Comparison of ENCODE assay signal across 16 cellular contexts in the genomic region with DNA sequence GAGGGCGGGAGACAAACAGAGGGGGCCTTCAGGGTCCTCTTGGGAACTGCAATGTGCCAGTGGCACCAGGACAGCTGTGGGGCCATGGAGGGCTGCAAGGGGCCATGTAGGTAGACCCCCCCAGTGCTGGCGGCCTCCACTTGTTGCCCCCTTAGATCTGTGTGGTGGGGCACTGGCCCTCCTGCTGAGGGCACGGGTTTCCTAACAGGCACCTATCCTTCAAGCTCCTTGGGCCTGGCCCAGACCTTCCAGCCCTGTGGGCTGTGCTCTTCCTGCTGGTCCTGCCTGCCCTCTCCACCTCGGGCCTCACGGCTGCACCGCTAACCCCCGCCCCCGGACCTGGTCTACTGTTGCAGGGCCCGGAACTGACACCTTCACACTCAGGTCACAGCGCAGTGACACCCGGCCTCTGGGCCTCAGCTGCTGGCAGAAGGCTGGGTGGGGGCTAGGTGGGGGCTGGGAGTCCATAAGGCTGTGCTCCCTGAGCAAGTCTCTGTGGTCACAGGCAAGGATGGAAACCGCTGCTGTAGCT. TPM values are rescaled to one million over a fixed set of nuclear protein-coding genes. Genes with fewer than 3 reads are reported as not detected.
DNase-seq lines count a peak whose midpoint lies in the region; ATAC-seq, FAIRE-seq and TF ChIP-seq lines count a peak whose summit lies in the region.
"Had no signal": no experiment of that assay in that cellular context is flagged by ENCODE, and none has a peak within 500 bp of the region (broad histone marks: within the 10 kb centered on the region; RNA-seq: fewer than 3 reads in every experiment).

No MANE protein-coding gene starts in this region.

- POLR2A ChIA-PET in CD8-positive, alpha-beta memory T cell (lab: Charles Lee): no interaction called here

- no peak overlapping the region for H2AFZ ChIP-seq in osteoblast (ENCODE audit: low read length)
- H2AFZ ChIP-seq: parathyroid adenoma had no signal

- ATAC-seq in HG03175 (IDR thresholded peaks at IDR 0.05; ENCODE audit: unreplicated experiment): peak; percentile 43
- ATAC-seq in left ventricle myocardium superior: no peak
- no peak for ATAC-seq in HG03520 (IDR thresholded peaks at IDR 0.05; ENCODE audit: unreplicated experiment)

- H3K4me1 Mint-ChIP-seq in CD8-positive, alpha-beta memory T cell: peaks cover 15 to 63% (median 24%) of the 10 kb centered on the region in 3 donors

- no peaks in the 10 kb centered on the region for H3K79me2 ChIP-seq in osteoblast (ENCODE audit: insufficient read depth, low read length)
- H3K79me2 ChIP-seq: parathyroid adenoma had no signal

- H3K36me3 Mint-ChIP-seq in CD8-positive, alpha-beta memory T cell: no peaks in the 10 kb centered on the region
- H3K36me3 Mint-ChIP-seq: brain had no signal

- no peak for TF ChIP-seq POLR2A in erythroblast (IDR thresholded peaks at IDR 0.05; ENCODE audit: low read length)

- intact Hi-C loops in left ventricle myocardium superior (cut with micrococcal nuclease): no loop called here

- no peak for TF ChIP-seq CTCF in osteoblast (IDR thresholded peaks at IDR 0.05; ENCODE audit: extremely low read depth, low read depth, low read length)

- no peaks in the 10 kb centered on the region for H3K9me3 ChIP-seq in CD8-positive, alpha-beta memory T cell (ENCODE audit: low read length)
- H3K9me3 ChIP-seq in osteoblast (ENCODE audit: low read depth, low read length): no peaks in the 10 kb centered on the region

- no peak for FAIRE-seq in frontal cortex (lab: Jason Lieb, UNC)

- DNase-seq in CD8-positive, alpha-beta memory T cell: peak in 4 of 5 donors; percentile 29 to 64 (median 36)
- DNase-seq in left ventricle myocardium superior (peak; percentile 37), osteoblast (ENCODE audit: insufficient read length, low spot score, missing footprints) (peak; percentile 71), erythroblast (lab: John Stamatoyannopoulos, UW) (no peak), frontal cortex (ENCODE audit: low spot score in 2 of 2) (no peak)
- DNase-seq in stimulated activated naive CD4-positive, alpha-beta T cell treated with Interleukin-2 at 50 U/mL for 16 hours (lab: John Stamatoyannopoulos, UW): no peak
- DNase-seq: activated CD4-positive, alpha-beta T cell treated with anti-CD3 and anti-CD28 coated beads, Interleukin-2, amount 50 U/mL, for 1 hour; activated naive CD4-positive, alpha-beta T cell; DND-41; mesenchymal stem cell; NCI-H82 had no signal

- no peaks in the 10 kb centered on the region for H3K9me3 Mint-ChIP-seq in CD8-positive, alpha-beta memory T cell

- H3K27ac Mint-ChIP-seq in CD8-positive, alpha-beta memory T cell: peak overlapping the region; percentile 37 to 85 (median 76)
- H3K27ac Mint-ChIP-seq: B cell, brain had no signal

- H3K27me3 ChIP-seq in CD8-positive, alpha-beta memory T cell (ENCODE audit: insufficient read depth, low read length, poor library complexity, severe bottlenecking): no peaks in the 10 kb centered on the region
- H3K27me3 ChIP-seq in osteoblast (ENCODE audit: insufficient read depth, low read length): no peaks in the 10 kb centered on the region

- no peaks in the 10 kb centered on the region for H3K36me3 ChIP-seq in CD8-positive, alpha-beta memory T cell (ENCODE audit: insufficient read depth, low read length)
- H3K36me3 ChIP-seq in osteoblast (ENCODE audit: insufficient read depth, low read length): no peaks in the 10 kb centered on the region

- CTCF ChIA-PET in CD8-positive, alpha-beta memory T cell (lab: Charles Lee): interaction anchor here (0.7 to 4.1 kb wide), 10 partner anchors 11 to 114 kb away, joined by 3 to 37 read pairs (median 6); no protein-coding TSS in a partner anchor

- no peak overlapping the region for H3K4me3 ChIP-seq in CD8-positive, alpha-beta memory T cell (ENCODE audit: low read length)
- no peak overlapping the region for H3K4me3 ChIP-seq in osteoblast (ENCODE audit: insufficient read depth, low read length)

- no peak overlapping the region for H3K27ac ChIP-seq in CD8-positive, alpha-beta memory T cell (ENCODE audit: low read depth, low read length)
- no peak overlapping the region for H3K27ac ChIP-seq in osteoblast (ENCODE audit: low read depth, low read length)
- H3K27ac ChIP-seq: parathyroid adenoma had no signal

- no peak overlapping the region for H3K4me2 ChIP-seq in osteoblast (ENCODE audit: insufficient read depth, low read length)

- peak overlapping the region in 6 of 7 donors; percentile 29 to 82 (median 42) for H3K4me3 Mint-ChIP-seq in CD8-positive, alpha-beta memory T cell
- H3K4me3 Mint-ChIP-seq: B cell, brain had no signal

- peaks cover 0 to 2% of the 10 kb centered on the region in 2 donors for H3K27me3 Mint-ChIP-seq in CD8-positive, alpha-beta memory T cell

- no peaks in the 10 kb centered on the region for H4K20me1 ChIP-seq in osteoblast (ENCODE audit: insufficient read depth, low read length)

- peaks cover 22% of the 10 kb centered on the region for H3K4me1 ChIP-seq in CD8-positive, alpha-beta memory T cell (ENCODE audit: insufficient read depth, low read length)
- H3K4me1 ChIP-seq in osteoblast (ENCODE audit: insufficient read depth, low read length): no peaks in the 10 kb centered on the region
- H3K4me1 ChIP-seq: parathyroid adenoma had no signal

RNA-seq across cellular contexts. Expression of a gene that starts 12.6 kb away (rescaled TPM):
- total RNA-seq in CD8-positive, alpha-beta memory T cell: 1 to 10 TPM; 1.8 to 2.1 TPM
- polyA plus RNA-seq in CD8-positive, alpha-beta memory T cell: 8.5 TPM
- 2.7 TPM for total RNA-seq in left ventricle myocardium superior
- 1.1 TPM in 1 of 2 replicates, not detected in the other for total RNA-seq in osteoblast
- total RNA-seq in frontal cortex: 11.4 TPM

Comparison
In these comparisons a context has a peak if more than half of its experiments do, and no peak if none do; other contexts are left out.
1. DNase-seq: peak in CD8-positive, alpha-beta memory T cell (4 of 5), left ventricle myocardium superior (single experiment) and osteoblast (single experiment); none in stimulated activated naive CD4-positive, alpha-beta T cell treated with Interleukin-2 at 50 U/mL for 16 hours (single experiment), erythroblast (0 of 2) and frontal cortex (0 of 2).